Comparison of ENCODE assay signal across 8 cellular contexts in genomic region chr16:31117384-31118222, GRCh38.
DNase-seq lines count a peak whose midpoint lies in the region; FAIRE-seq and TF ChIP-seq lines count a peak whose summit lies in the region.

Gene KAT8 (plus strand): TSS chr16:31117664. CDS start chr16:31117682, 18 bp downstream.

- peaks cover 19% of the 10 kb centered on the region; the same call in 1 of the 2 replicates for H3K36me3 ChIP-seq in Loucy (ENCODE audit: insufficient read depth, low read length)

- H3K36me3 Mint-ChIP-seq in nephron (ENCODE audit: low read depth), result peaks cover 31% of the 10 kb centered on the region
- H3K36me3 Mint-ChIP-seq in stimulated activated naive CD8-positive, alpha-beta T cell treated with anti-CD3 and anti-CD28 coated beads, Interleukin-15, Interleukin-2, amounts not matched to agents 100 ng/mL and 50 ng/mL, for 24 hours (ENCODE audit: low read depth), result peaks cover 32% of the 10 kb centered on the region

- H4K20me1 ChIP-seq in Loucy (ENCODE audit: insufficient read depth, low read length, poor library complexity, severe bottlenecking), result peaks cover 21% of the 10 kb centered on the region

- H3K4me3 Mint-ChIP-seq in nephron, result peak within 1 kb of the TSS; percentile 87 to 92 (median 88)
- peak within 1 kb of the TSS; percentile 89 for H3K4me3 Mint-ChIP-seq in stimulated activated naive CD8-positive, alpha-beta T cell treated with anti-CD3 and anti-CD28 coated beads, Interleukin-15, Interleukin-2, amounts not matched to agents 100 ng/mL and 50 ng/mL, for 24 hours

- peak within 1 kb of the TSS; percentile 92 for H3K4me3 ChIP-seq in Loucy (ENCODE audit: low read length, poor library complexity, severe bottlenecking)
- peak within 1 kb of the TSS; percentile 69 for H3K4me3 ChIP-seq in fibroblast of pulmonary artery (replicated peaks; ENCODE audit: low read depth, low read length)

- H3K4me1 ChIP-seq in Loucy (ENCODE audit: insufficient read depth, low read length, poor library complexity, severe bottlenecking), result peaks cover 7% of the 10 kb centered on the region

- no peaks in the 10 kb centered on the region for H3K27me3 ChIP-seq in Loucy (ENCODE audit: insufficient read depth, low read length, poor library complexity, severe bottlenecking)

- peak; percentile 73 for TF ChIP-seq POLR2A in H54 (IDR thresholded peaks at IDR 0.05; ENCODE audit: low read depth, low read length)
- TF ChIP-seq POLR2A in Raji (IDR thresholded peaks at IDR 0.05; ENCODE audit: insufficient read depth, low read depth, low read length), result peak; percentile 89

- no peaks in the 10 kb centered on the region for H3K9me2 ChIP-seq in Loucy (replicated peaks; ENCODE audit: low read depth, low read length)

- no peak for FAIRE-seq in H54 (lab: Jason Lieb, UNC)

- peak within 1 kb of the TSS; percentile 94 for H3K4me2 ChIP-seq in Loucy (ENCODE audit: low read depth, low read length, poor library complexity, severe bottlenecking)

- no peaks in the 10 kb centered on the region for H3K9me3 ChIP-seq in Loucy (ENCODE audit: insufficient read depth, low read depth, low read length)

- no peaks in the 10 kb centered on the region for H3K9me3 Mint-ChIP-seq in nephron
- no peaks in the 10 kb centered on the region for H3K9me3 Mint-ChIP-seq in stimulated activated naive CD8-positive, alpha-beta T cell treated with anti-CD3 and anti-CD28 coated beads, Interleukin-15, Interleukin-2, amounts not matched to agents 100 ng/mL and 50 ng/mL, for 24 hours

- TF ChIP-seq CTCF in Loucy (conservative IDR thresholded peaks at IDR 0.05; ENCODE audit: low read length) (no peak), fibroblast of pulmonary artery (IDR thresholded peaks at IDR 0.05; ENCODE audit: low read length, missing control alignments) (no peak), nephron (IDR thresholded peaks at IDR 0.05; ENCODE audit: unreplicated experiment in 3 of 3) (no peak)

- H3K79me2 ChIP-seq in Loucy (ENCODE audit: insufficient read depth, low read length), result peaks cover 28% of the 10 kb centered on the region

- H3K27me3 Mint-ChIP-seq in nephron (ENCODE audit: low read depth), result no peaks in the 10 kb centered on the region
- no peaks in the 10 kb centered on the region for H3K27me3 Mint-ChIP-seq in stimulated activated naive CD8-positive, alpha-beta T cell treated with anti-CD3 and anti-CD28 coated beads, Interleukin-15, Interleukin-2, amounts not matched to agents 100 ng/mL and 50 ng/mL, for 24 hours

- H3F3A ChIP-seq in Loucy (ENCODE audit: low read depth), result peaks cover 4% of the 10 kb centered on the region; the same call in 1 of the 2 replicates

- DNase-seq in EL (peak; percentile 99), H54 (ENCODE audit: insufficient read length, low spot score) (peak; percentile 98), fibroblast of pulmonary artery (ENCODE audit: low read depth) (peak; percentile 99)
- DNase-seq in activated T-helper 9 cell treated with anti-CD3 and anti-CD28 coated beads, Interleukin-2, amount 50 U/mL, for 16 hours (ENCODE audit: low read depth), result peak; percentile 95

- peak within 1 kb of the TSS; percentile 83 for H3K9ac ChIP-seq in Loucy (ENCODE audit: low read depth, low read length, poor library complexity, severe bottlenecking)

- H3K27ac Mint-ChIP-seq in nephron, result peak within 1 kb of the TSS; percentile 89 to 97 (median 97)
- H3K27ac Mint-ChIP-seq in stimulated activated naive CD8-positive, alpha-beta T cell treated with anti-CD3 and anti-CD28 coated beads, Interleukin-15, Interleukin-2, amounts not matched to agents 100 ng/mL and 50 ng/mL, for 24 hours, result peak within 1 kb of the TSS; percentile 88

- no peak within 1 kb of the TSS for H2AFZ ChIP-seq in Loucy (ENCODE audit: low read length)

- peaks cover 9% of the 10 kb centered on the region for H3K4me1 Mint-ChIP-seq in nephron
- H3K4me1 Mint-ChIP-seq in stimulated activated naive CD8-positive, alpha-beta T cell treated with anti-CD3 and anti-CD28 coated beads, Interleukin-15, Interleukin-2, amounts not matched to agents 100 ng/mL and 50 ng/mL, for 24 hours (ENCODE audit: low read depth), result peaks cover 30% of the 10 kb centered on the region

Comparison
In these comparisons a context has a peak if more than half of its experiments do, and no peak if none do; other contexts are left out.
1. Peak in every context shown above with its lines: DNase-seq and H3K4me3 ChIP-seq.